Comparison of ENCODE assay signal across 8 cellular contexts in genomic region chr14:95533822-95534221, GRCh38. TPM values are rescaled to one million over a fixed set of nuclear protein-coding genes. Genes with fewer than 3 reads are reported as not detected.
DNase-seq lines count a peak whose midpoint lies in the region; ATAC-seq, FAIRE-seq and TF ChIP-seq lines count a peak whose summit lies in the region.

No MANE protein-coding gene starts in this region.

- H3K9me3 Mint-ChIP-seq in activated naive CD4-positive, alpha-beta T cell treated with anti-CD3 and anti-CD28 coated beads, Interleukin-2, amount 50 U/mL, for 72 hours, result no peaks in the 10 kb centered on the region

- DNase-seq in activated CD8-positive, alpha-beta memory T cell treated with anti-CD3 and anti-CD28 coated beads for 24 hours, result peak; percentile 68
- DNase-seq in activated CD8-positive, alpha-beta memory T cell treated with anti-CD3 and anti-CD28 coated beads, Interleukin-2, amount 50 U/mL, for 4 hours, result no peak
- no peak for DNase-seq in activated naive CD4-positive, alpha-beta T cell treated with anti-CD3 and anti-CD28 coated beads, Interleukin-2, amount 50 U/mL, for 72 hours (ENCODE audit: low spot score in 2 of 2)
- DNase-seq in kidney epithelial cell (ENCODE audit: low read depth) (no peak), transverse colon (no peak), GM19239 (ENCODE audit: insufficient read length, low spot score) (no peak), NCI-H2029 (lab: John Stamatoyannopoulos, UW) (no peak)
- DNase-seq in activated CD4-positive, CD25-positive, alpha-beta regulatory T cell (lab: John Stamatoyannopoulos, UW), result no peak

- FAIRE-seq in GM19239 (lab: Jason Lieb, UNC), result no peak

- TF ChIP-seq EP300 in transverse colon (IDR thresholded peaks at IDR 0.05; ENCODE audit: low read depth), result no peak

- peak overlapping the region; percentile 98 to 99 for H3K27ac Mint-ChIP-seq in activated naive CD4-positive, alpha-beta T cell treated with anti-CD3 and anti-CD28 coated beads, Interleukin-2, amount 50 U/mL, for 72 hours

- H3K27me3 ChIP-seq in kidney epithelial cell (ENCODE audit: control insufficient read depth, insufficient read depth, low read length), result no peaks in the 10 kb centered on the region
- H3K27me3 ChIP-seq in transverse colon, result no peaks in the 10 kb centered on the region

- H3K36me3 Mint-ChIP-seq in activated naive CD4-positive, alpha-beta T cell treated with anti-CD3 and anti-CD28 coated beads, Interleukin-2, amount 50 U/mL, for 72 hours, result peaks cover 35 to 52% of the 10 kb centered on the region in 2 donors

- 0% methylated on average over 18 of the region's 18 CpGs; no CpG with 5 or more reads in 1 of the 2 donors for WGBS in transverse colon (ENCODE audit: low coverage in 1 of 2), 2 donors

- TF ChIP-seq CTCF in kidney epithelial cell (IDR thresholded peaks at IDR 0.05; ENCODE audit: insufficient read depth, low read length, poor library complexity, severe bottlenecking), result no peak
- no peak for TF ChIP-seq CTCF in transverse colon (IDR thresholded peaks at IDR 0.05)

- no peak for TF ChIP-seq POLR2A in transverse colon (IDR thresholded peaks at IDR 0.05)

- peaks cover 21 to 61% (median 39%) of the 10 kb centered on the region in 4 donors for H3K4me1 ChIP-seq in transverse colon

- intact Hi-C loops in transverse colon (cut with DNase I; ENCODE audit: low total_unique reads), result no loop called here

- H3K4me3 ChIP-seq in kidney epithelial cell (ENCODE audit: low read depth, low read length) (peak overlapping the region; percentile 99), transverse colon (peak overlapping the region; percentile 90 to 99 (median 96))

- H3K36me3 ChIP-seq in kidney epithelial cell (ENCODE audit: control insufficient read depth, insufficient read depth, low read length) (no peaks in the 10 kb centered on the region), transverse colon (no peaks in the 10 kb centered on the region)

- H3K9me3 ChIP-seq in transverse colon, result no peaks in the 10 kb centered on the region

- peak overlapping the region; percentile 94 to 98 (median 96) for H3K27ac ChIP-seq in transverse colon

- in situ Hi-C loops in transverse colon (cut with MboI; ENCODE audit: low pct_ligation_motif_present in 1 of 4, low pct_unique_long_range_greater_than_20kb in 1 of 4, low sequenced_read_pairs in 3 of 4), result loop anchor here in 2 of 4 donors (10.0 to 25.0 kb wide), 2 partner anchors 89 to 397 kb away; no protein-coding TSS in a partner anchor

- no peak for ATAC-seq in activated naive CD4-positive, alpha-beta T cell treated with anti-CD3 and anti-CD28 coated beads, Interleukin-2, amount 50 U/mL, for 72 hours

RNA-seq across cellular contexts. Expression of gene GLRX5, which starts 1.0 kb away (rescaled TPM):
- total RNA-seq in activated naive CD4-positive, alpha-beta T cell treated with anti-CD3 and anti-CD28 coated beads, Interleukin-2, amount 50 U/mL, for 72 hours, result 10 to 100 TPM; 36.0 to 45.9 TPM
- total RNA-seq in kidney epithelial cell (38.6 and 48.3 TPM in 2 replicates), transverse colon (100 to 1,000 TPM in 1 of 4 donors, 10 to 100 TPM in 3; 11.6 to 177 (median 38.2) TPM)

RNA-seq across cellular contexts. Expression of gene SYNE3, which starts 17.4 kb away (rescaled TPM):
- 10 to 100 TPM in 1 of 2 donors, 1 to 10 TPM in 1; 9.9 to 73.8 TPM for total RNA-seq in activated naive CD4-positive, alpha-beta T cell treated with anti-CD3 and anti-CD28 coated beads, Interleukin-2, amount 50 U/mL, for 72 hours
- total RNA-seq in kidney epithelial cell (2.2 and 3.1 TPM in 2 replicates), transverse colon (10 to 100 TPM in 3 of 4 donors, 1 to 10 TPM in 1; 9.8 to 46.8 (median 13.9) TPM)
